Comparison of ENCODE assay signal across 8 cellular contexts in the genomic region with DNA sequence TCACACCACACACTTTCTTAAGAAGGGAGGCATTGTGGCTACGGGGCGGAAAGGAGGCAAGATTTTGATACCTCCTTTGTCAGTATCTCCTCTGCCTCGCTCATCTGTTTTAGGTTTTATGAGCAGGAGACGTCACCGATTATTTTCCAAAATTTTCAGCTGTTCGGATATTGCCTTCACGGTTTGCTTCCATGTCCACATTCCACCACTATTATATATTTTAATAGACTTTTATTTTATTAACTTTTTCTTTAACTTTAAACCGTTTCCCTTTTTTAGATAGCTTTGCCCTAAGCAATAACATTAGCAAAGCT. TPM values are rescaled to one million over a fixed set of nuclear protein-coding genes. Genes with fewer than 3 reads are reported as not detected.
DNase-seq lines count a peak whose midpoint lies in the region; ATAC-seq, FAIRE-seq and TF ChIP-seq lines count a peak whose summit lies in the region.

No MANE protein-coding gene starts in this region.

- peaks cover 30% of the 10 kb centered on the region for H3K4me1 Mint-ChIP-seq in Calu3 (ENCODE audit: low read depth, unreplicated experiment)

- ATAC-seq in pancreas (no peak), omental fat pad (ENCODE audit: low FRiP score) (no peak)

- H3K36me3 ChIP-seq in pancreas, result no peaks in the 10 kb centered on the region

- TF ChIP-seq CTCF in Calu3 (IDR thresholded peaks at IDR 0.05; ENCODE audit: unreplicated experiment) (no peak), RWPE1 (conservative IDR thresholded peaks at IDR 0.05; ENCODE audit: low read depth) (no peak), epithelial cell of proximal tubule (conservative IDR thresholded peaks at IDR 0.05; ENCODE audit: low read depth, low read length) (no peak), pancreas (IDR thresholded peaks at IDR 0.05) (no peak), omental fat pad (IDR thresholded peaks at IDR 0.05) (no peak)

- intact Hi-C loops in Calu3 (cut with micrococcal nuclease; ENCODE audit: unreplicated experiment), result loop anchor here (5.0 to 10.0 kb wide), 3 partner anchors 119 to 291 kb away; a partner anchor contains a TSS
- intact Hi-C loops in pancreas (cut with DNase I), result no loop called here

- H3K9me3 ChIP-seq in pancreas, result no peaks in the 10 kb centered on the region

- peak overlapping the region; percentile 99 for H3K27ac Mint-ChIP-seq in Calu3 (ENCODE audit: unreplicated experiment)

- CTCF ChIA-PET in Calu3 (lab: Charles Lee) (interaction anchor here (0.7 to 2.4 kb wide), 9 partner anchors 8 to 286 kb away, joined by 3 to 12 read pairs (median 4); no protein-coding TSS in a partner anchor), RWPE1 (lab: Yijun Ruan, JAX) (interaction anchor here (0.6 to 1.6 kb wide), 4 partner anchors 51 to 103 kb away, joined by 3 to 6 read pairs (median 4); no protein-coding TSS in a partner anchor)

- no peaks in the 10 kb centered on the region for H3K9me3 Mint-ChIP-seq in Calu3 (ENCODE audit: low read depth, unreplicated experiment)

- BruUV-seq in Calu3 (replicated peaks; lab: Mats Ljungman, UMichigan), result TSS peak; percentile 87

- H3K36me3 Mint-ChIP-seq in Calu3 (ENCODE audit: insufficient read depth, unreplicated experiment), result peaks cover 14% of the 10 kb centered on the region

- DNase-seq in Calu3 (no peak), RWPE1 (ENCODE audit: low spot score) (no peak), epithelial cell of proximal tubule (ENCODE audit: low read depth) (no peak), pancreas (no peak), NAMALWA (ENCODE audit: low spot score) (no peak), omental fat pad (ENCODE audit: low spot score) (no peak)
- no peak for DNase-seq in stimulated activated CD8-positive, alpha-beta memory T cell treated with anti-CD3 and anti-CD28 coated beads, Interleukin-4, amount 100 ng/mL, for 48 hours
- no peak for DNase-seq in activated CD8-positive, alpha-beta memory T cell treated with anti-CD3 and anti-CD28 coated beads, Interleukin-2, amount 50 U/mL, for 48 hours

- H3K4me3 ChIP-seq in epithelial cell of proximal tubule (ENCODE audit: low read depth, low read length) (peak overlapping the region; percentile 66), pancreas (peak overlapping the region; percentile 11 to 45 (median 28))

- no peaks in the 10 kb centered on the region for H3K27me3 Mint-ChIP-seq in Calu3 (ENCODE audit: unreplicated experiment)

- FAIRE-seq in pancreas (lab: Jason Lieb, UNC), result no peak

- H3K4me3 Mint-ChIP-seq in Calu3 (ENCODE audit: low read depth, unreplicated experiment), result peak overlapping the region; percentile 83

- POLR2A ChIA-PET in RWPE1 (lab: Yijun Ruan, JAX; ENCODE audit: low non-redundant PET), result interaction anchor here (0.5 to 1.2 kb wide), 7 partner anchors 15 to 475 kb away, joined by 3 to 4 read pairs (median 3); a partner anchor contains a TSS

- WGBS in pancreas, 2 donors, result 36 to 37% methylated on average over 8 of the region's 8 CpGs

- peaks cover 0 to 16% (median 6%) of the 10 kb centered on the region in 3 donors for H3K4me1 ChIP-seq in pancreas

- H3K27me3 ChIP-seq in pancreas, result no peaks in the 10 kb centered on the region

- H3K27ac ChIP-seq in RWPE1 (peak overlapping the region; percentile 93), pancreas (peak overlapping the region; percentile 42 to 84 (median 78))

RNA-seq across cellular contexts. Expression of a gene that starts 33.7 kb away (rescaled TPM):
- 0.61 TPM in 1 of 2 replicates, not detected in the other for total RNA-seq in Calu3 (2022)
- 0.29 and 2.4 TPM in 2 replicates for total RNA-seq in epithelial cell of proximal tubule
- total RNA-seq in pancreas, result 100 to 1,000 TPM in 1 of 6 donors, 10 to 100 TPM in 5; 26.3 to 129 (median 47.9) TPM
- 10 to 100 TPM; 40.1 to 59.1 TPM for polyA plus RNA-seq in pancreas
- total RNA-seq in omental fat pad, result 1 to 10 TPM in 3 of 4 donors, under 1 TPM in 1; 0.94 to 8.7 (median 2.8) TPM
